In genomic region chr7:95411036-95411435, GRCh38 we compare ENCODE assay signal across 22 cellular contexts. TPM values are rescaled to one million over a fixed set of nuclear protein-coding genes. Genes with fewer than 3 reads are reported as not detected.
A peak's percentile ranks its signal among the peaks of the same experiment; 100 is the strongest.
DNase-seq lines count a peak whose midpoint lies in the region; ATAC-seq, FAIRE-seq and TF ChIP-seq lines count a peak whose summit lies in the region.
"Had no signal": no experiment of that assay in that cellular context is flagged by ENCODE, and none has a peak within 500 bp of the region (broad histone marks: within the 10 kb centered on the region; RNA-seq: fewer than 3 reads in every experiment).

No MANE protein-coding gene starts in this region.

- in situ Hi-C loops in mammary epithelial cell (cut with MboI; ENCODE audit: low sequenced_read_pairs in 2 of 2) = no loop called here

- FAIRE-seq in RCC 7860 (lab: Jason Lieb, UNC) = peak; percentile 57

- no peaks in the 10 kb centered on the region for H3K9me3 Mint-ChIP-seq in MCF 10A (ENCODE audit: unreplicated experiment)
- H3K9me3 Mint-ChIP-seq: activated B cell treated with CpG ODN at 0.5 μM for 24 hours; CD4-positive, alpha-beta T cell had no signal

- H3K27me3 ChIP-seq in mammary epithelial cell (ENCODE audit: insufficient read depth, low read length) = no peaks in the 10 kb centered on the region
- no peaks in the 10 kb centered on the region for H3K27me3 ChIP-seq in aorta (ENCODE audit: control insufficient read depth in 1 of 2, insufficient read depth in 2 of 2, low read length in 1 of 2)
- H3K27me3 ChIP-seq: adrenal gland had no signal

- CTCF ChIA-PET in MCF 10A (lab: Yijun Ruan, JAX) = interaction anchor here (0.5 to 4.2 kb wide), 4 partner anchors 66 to 279 kb away, joined by 3 to 15 read pairs (median 3); no protein-coding TSS in a partner anchor
- CTCF ChIA-PET in mammary epithelial cell (lab: Charles Lee; ENCODE audit: low non-redundant PET) = no interaction called here

- no peak overlapping the region for H3K4me3 Mint-ChIP-seq in MCF 10A (ENCODE audit: unreplicated experiment)
- H3K4me3 Mint-ChIP-seq: activated B cell treated with CpG ODN at 0.5 μM for 24 hours; CD4-positive, alpha-beta T cell had no signal

- TF ChIP-seq CTCF in MCF 10A (IDR thresholded peaks at IDR 0.05; ENCODE audit: unreplicated experiment) (no peak), mammary epithelial cell (conservative IDR thresholded peaks at IDR 0.05 in 1 of 2, IDR thresholded peaks at IDR 0.05 in 1 of 2; ENCODE audit: extremely low read depth in 1 of 2, insufficient read depth in 1 of 2, low read depth in 1 of 2, low read length in 2 of 2) (no peak), fibroblast of mammary gland (conservative IDR thresholded peaks at IDR 0.05; ENCODE audit: control insufficient read depth, insufficient read depth, low read depth, low read length) (no peak)

- BruUV-seq in MCF 10A (replicated peaks; lab: Mats Ljungman, UMichigan) (no TSS peak), mammary epithelial cell (replicated peaks; lab: Mats Ljungman, UMichigan) (no TSS peak)

- H3K9me3 ChIP-seq in mammary epithelial cell (replicated peaks; ENCODE audit: insufficient read depth, low read length) (no peaks in the 10 kb centered on the region), aorta (ENCODE audit: control insufficient read depth, low read length) (no peaks in the 10 kb centered on the region)
- H3K9me3 ChIP-seq: adrenal gland, prostate gland had no signal

- H3K4me2 ChIP-seq in mammary epithelial cell (ENCODE audit: insufficient read depth, low read depth, low read length) = no peak overlapping the region

- H3K27ac ChIP-seq in mammary epithelial cell (ENCODE audit: insufficient read depth, low read depth, low read length) (no peak overlapping the region), aorta (ENCODE audit: low read depth in 1 of 2, low read length in 2 of 2) (no peak overlapping the region)
- H3K27ac ChIP-seq: adrenal gland, prostate gland had no signal

- H3K27ac Mint-ChIP-seq in MCF 10A (ENCODE audit: low read depth, unreplicated experiment) = peak overlapping the region; percentile 54
- H3K27ac Mint-ChIP-seq: activated B cell treated with CpG ODN at 0.5 μM for 24 hours; CD4-positive, alpha-beta T cell had no signal

- DNase-seq in MCF 10A (ENCODE audit: unreplicated experiment) = no peak
- no peak for DNase-seq in mammary epithelial cell
- DNase-seq in RCC 7860 (ENCODE audit: low spot score) = no peak
- peak; percentile 33 for DNase-seq in fibroblast of mammary gland (ENCODE audit: low read depth)
- DNase-seq in aorta = no peak
- no peak for DNase-seq in hypothalamus (lab: John Stamatoyannopoulos, UW)
- DNase-seq in activated CD4-positive, CD25-positive, alpha-beta regulatory T cell treated with anti-CD3 and anti-CD28 coated beads, Interleukin-2, amount 50 U/mL, for 72 hours = no peak
- DNase-seq in cortex of kidney (lab: John Stamatoyannopoulos, UW) = no peak
- DNase-seq: activated B cell treated with CpG ODN at 0.5 μM for 24 hours; adrenal gland; CD4-positive, alpha-beta T cell; central memory CD4-positive, alpha-beta T cell; DMS79; erythroblast; glutamatergic neuron; KBM-7; NCI-H1092; NCI-H748 treated with DMSO at 0.1 percent for 48 hours; SIG-M5; stimulated activated CD4-positive, alpha-beta T cell treated with anti-CD3 and anti-CD28 coated beads, Interleukin-4, amount 100 ng/mL, for 24 hours had no signal

- no peaks in the 10 kb centered on the region for H4K20me1 ChIP-seq in mammary epithelial cell (ENCODE audit: insufficient read depth, low read length)

- H3K4me1 ChIP-seq in mammary epithelial cell (ENCODE audit: insufficient read depth, low read length) (no peaks in the 10 kb centered on the region), aorta (ENCODE audit: control insufficient read depth in 1 of 2, insufficient read depth in 2 of 2, low read length in 2 of 2) (no peaks in the 10 kb centered on the region)
- H3K4me1 ChIP-seq: adrenal gland, prostate gland had no signal

- ATAC-seq in aorta (ENCODE audit: low FRiP score) = no peak

- no peaks in the 10 kb centered on the region for H3K27me3 Mint-ChIP-seq in MCF 10A (ENCODE audit: insufficient read depth, unreplicated experiment)
- H3K27me3 Mint-ChIP-seq: activated B cell treated with CpG ODN at 0.5 μM for 24 hours; CD4-positive, alpha-beta T cell had no signal

- 96% methylated on average over 3 of the region's 3 CpGs for WGBS in mammary epithelial cell (ENCODE audit: low coverage, missing lambda C conversion rate)
- WGBS in aorta, 2 donors = 92 to 95% methylated on average over 3 of the region's 3 CpGs

- peaks cover 93% of the 10 kb centered on the region for H3K36me3 Mint-ChIP-seq in MCF 10A (ENCODE audit: insufficient read depth, unreplicated experiment)

- no peaks in the 10 kb centered on the region for H3K79me2 ChIP-seq in mammary epithelial cell (ENCODE audit: insufficient read depth, low read length)

- dilution Hi-C loops in mammary epithelial cell (cut with HindIII; ENCODE audit: low sequenced_read_pairs) = no loop called here

- H3K4me1 Mint-ChIP-seq in MCF 10A (ENCODE audit: insufficient read depth, unreplicated experiment) = peaks cover 5% of the 10 kb centered on the region
- H3K4me1 Mint-ChIP-seq: activated B cell treated with CpG ODN at 0.5 μM for 24 hours had no signal

- no peak overlapping the region for H3K9ac ChIP-seq in mammary epithelial cell (ENCODE audit: insufficient read depth, low read length)

- H3K4me3 ChIP-seq in mammary epithelial cell (replicated peaks in 1 of 3; ENCODE audit: insufficient read depth in 1 of 3, low read depth in 2 of 3, low read length in 3 of 3) (no peak overlapping the region), fibroblast of mammary gland (ENCODE audit: control insufficient read depth, low read depth, low read length) (no peak overlapping the region), aorta (ENCODE audit: low read length in 2 of 2) (no peak overlapping the region)
- H3K4me3 ChIP-seq: adrenal gland, prostate gland had no signal

- H2AFZ ChIP-seq in mammary epithelial cell (ENCODE audit: low read depth, low read length) = no peak overlapping the region

- H3K36me3 ChIP-seq in mammary epithelial cell (ENCODE audit: insufficient read depth, low read length) (peaks cover 14% of the 10 kb centered on the region), aorta (ENCODE audit: control insufficient read depth in 1 of 2, insufficient read depth in 2 of 2, low read length in 1 of 2) (peaks cover 3 to 9% of the 10 kb centered on the region in 2 donors)
- H3K36me3 ChIP-seq: prostate gland had no signal

- POLR2A ChIA-PET in MCF 10A (lab: Yijun Ruan, JAX) = interaction anchor here (1.0 to 1.2 kb wide), 2 partner anchors 10 to 65 kb away, joined by 3 to 4 read pairs; no protein-coding TSS in a partner anchor

- intact Hi-C loops in MCF 10A (cut with micrococcal nuclease) (no loop called here), mammary epithelial cell (cut with micrococcal nuclease) (no loop called here), aorta (cut with DNase I) (no loop called here)

RNA-seq across cellular contexts. Expression of gene PON3, which starts 14.9 kb away (rescaled TPM):
- not detected in 2 replicates for total RNA-seq in MCF 10A (2022)
- total RNA-seq in mammary epithelial cell = under 1 TPM in 1 of 2 donors, not detected in 1; 0.50 TPM
- polyA plus RNA-seq in mammary epithelial cell = 0.69 TPM
- not detected for polyA minus RNA-seq in mammary epithelial cell
- total RNA-seq in aorta = 1 to 10 TPM in 1 of 2 donors, under 1 TPM in 1; 0.55 to 5.5 TPM
- 1 to 10 TPM in 1 of 2 donors, not detected in 1; 2.5 TPM for polyA plus RNA-seq in aorta
- total RNA-seq: activated B cell treated with CpG ODN at 0.5 μM for 24 hours; CD4-positive, alpha-beta T cell; OCI-LY7 had no signal

RNA-seq across cellular contexts. Expression of gene PON2, which starts 23.8 kb away (rescaled TPM):
- total RNA-seq in MCF 10A (2022) = 120 and 140 TPM in 2 replicates
- total RNA-seq in mammary epithelial cell = 10 to 100 TPM; 61.2 to 89.2 TPM
- polyA plus RNA-seq in mammary epithelial cell = 52.1 TPM
- 23.1 TPM for polyA minus RNA-seq in mammary epithelial cell
- total RNA-seq in aorta = 10 to 100 TPM; 44.3 to 59.4 TPM
- polyA plus RNA-seq in aorta = 10 to 100 TPM; 27.9 to 60.3 TPM
- total RNA-seq: OCI-LY7 had no signal
